ENCODE assay signal across 15 cellular contexts in genomic region chr10:49275896-49276295, GRCh38. TPM values are rescaled to one million over a fixed set of nuclear protein-coding genes. Genes with fewer than 3 reads are reported as not detected.
A peak's percentile ranks its signal among the peaks of the same experiment; 100 is the strongest.
DNase-seq lines count a peak whose midpoint lies in the region; TF ChIP-seq lines count a peak whose summit lies in the region.
"Had no signal": no experiment of that assay in that cellular context is flagged by ENCODE, and none has a peak within 500 bp of the region (broad histone marks: within the 10 kb centered on the region; RNA-seq: fewer than 3 reads in every experiment).

No MANE protein-coding gene starts in this region.

- H3K9me3 ChIP-seq in right atrium auricular region (no peaks in the 10 kb centered on the region), left ventricle myocardium inferior (replicated peaks) (no peaks in the 10 kb centered on the region), MG63 (no peaks in the 10 kb centered on the region)
- H3K9me3 ChIP-seq: A549 had no signal

- H3K4me3 ChIP-seq in right atrium auricular region (no peak overlapping the region), left ventricle myocardium inferior (no peak overlapping the region), MG63 (no peak overlapping the region)
- H3K4me3 ChIP-seq: A549 had no signal

- H3K36me3 ChIP-seq in right atrium auricular region (no peaks in the 10 kb centered on the region), left ventricle myocardium inferior (no peaks in the 10 kb centered on the region), MG63 (no peaks in the 10 kb centered on the region)

- TF ChIP-seq CTCF in right atrium auricular region (IDR thresholded peaks at IDR 0.05) (no peak), left ventricle myocardium inferior (IDR thresholded peaks at IDR 0.05; ENCODE audit: borderline replicate concordance) (no peak), GM10248 (IDR thresholded peaks at IDR 0.05; ENCODE audit: control extremely low read depth, extremely low read depth, low read depth, missing control alignments) (no peak)

- DNase-seq in right atrium auricular region (ENCODE audit: low spot score), result peak; percentile 21
- DNase-seq in left ventricle myocardium inferior, result no peak
- DNase-seq in globus pallidus (ENCODE audit: low spot score), result peak; percentile 26
- DNase-seq in pons (ENCODE audit: low spot score), result peak; percentile 67
- DNase-seq in NCI-H2227 (lab: John Stamatoyannopoulos, UW; ENCODE audit: unreplicated experiment), result no peak
- DNase-seq in MG63, result no peak
- DNase-seq in GM10248 (ENCODE audit: extremely low spot score), result no peak
- DNase-seq: COR-L47, DND-41, GDM1, HCEC 1CT, HFFc6 had no signal

- intact Hi-C loops in left ventricle myocardium inferior (cut with micrococcal nuclease), result no loop called here

- no peaks in the 10 kb centered on the region for H3K27me3 ChIP-seq in right atrium auricular region
- no peaks in the 10 kb centered on the region for H3K27me3 ChIP-seq in left ventricle myocardium inferior (ENCODE audit: low read depth)
- H3K27me3 ChIP-seq in MG63, result no peaks in the 10 kb centered on the region

- POLR2A ChIA-PET in GM10248 (lab: Yijun Ruan, JAX), result no interaction called here

- H3K27ac ChIP-seq in right atrium auricular region (no peak overlapping the region), left ventricle myocardium inferior (replicated peaks) (no peak overlapping the region)
- H3K27ac ChIP-seq: A549 had no signal

- H3K4me1 ChIP-seq in right atrium auricular region, result peaks cover 0 to 47% of the 10 kb centered on the region in 2 donors
- H3K4me1 ChIP-seq in left ventricle myocardium inferior, result peaks cover 70% of the 10 kb centered on the region
- H3K4me1 ChIP-seq: A549 had no signal

- CTCF ChIA-PET in GM10248 (lab: Yijun Ruan, JAX), result interaction anchor here (1.3 to 1.6 kb wide), 2 partner anchors 15 to 19 kb away, joined by 3 to 4 read pairs; no protein-coding TSS in a partner anchor

RNA-seq across cellular contexts. Expression of gene C10orf71, which starts 23.1 kb away (rescaled TPM):
- total RNA-seq in right atrium auricular region (10 to 100 TPM; 34.9 to 48.2 TPM), left ventricle myocardium inferior (136 TPM)
- not detected in 2 replicates for total RNA-seq in MG63 (2014; rRNA removed; shearing (Covaris generic); ENCODE audit: low replicate concordance)
- total RNA-seq: CD8-positive, alpha-beta T cell; H1; HFFc6 had no signal

Comparison
In these comparisons a context has a peak if more than half of its experiments do, and no peak if none do; other contexts are left out.
1. DNase-seq: peak in right atrium auricular region (single experiment), globus pallidus (single experiment) and pons (single experiment); none in left ventricle myocardium inferior (single experiment), NCI-H2227 (single experiment), MG63 (single experiment) and GM10248 (single experiment).
2. RNA of gene C10orf71, which starts 23.1 kb away (total RNA-seq): 136 TPM in left ventricle myocardium inferior (single experiment) and 34.9 to 48.2 TPM in right atrium auricular region; not detected in MG63; every median in the first group is over 10 times any median in the second.